32 cellular contexts compared by ENCODE assay signal in the genomic region with DNA sequence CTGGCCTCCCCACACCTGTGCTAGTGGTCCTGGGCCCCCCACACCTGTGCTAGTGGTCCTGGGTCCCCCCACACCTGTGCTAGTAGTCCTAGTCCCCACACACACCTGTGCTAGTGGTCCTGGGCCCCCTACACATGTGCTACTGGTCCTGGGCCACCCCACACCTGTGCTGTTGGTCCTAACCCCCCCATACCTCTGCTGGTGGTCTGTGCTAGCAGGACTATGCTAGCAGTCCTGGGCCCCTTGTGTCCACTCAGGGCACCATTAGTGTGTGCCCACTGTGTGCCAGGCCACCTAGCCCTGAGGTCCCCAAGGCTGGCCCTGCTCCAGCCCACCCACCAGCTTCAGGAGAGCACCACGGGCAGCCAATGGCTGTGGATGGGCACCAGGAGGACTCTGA.
"Had no signal": no experiment of that assay in that cellular context is flagged by ENCODE, and none has a peak within 500 bp of the region (broad histone marks: within the 10 kb centered on the region; RNA-seq: fewer than 3 reads in every experiment).

No MANE protein-coding gene starts in this region.

- H3K27me3 Mint-ChIP-seq: activated B cell treated with CpG ODN at 0.5 μM for 24 hours; activated naive CD4-positive, alpha-beta T cell treated with anti-CD3 and anti-CD28 coated beads, Interleukin-2, amount 10 ng/mL, durations not matched to agents 7 days and 5 days had no signal

- H3K4me3 ChIP-seq: adrenal gland, body of pancreas, esophagus squamous epithelium, gastroesophageal sphincter had no signal

- H3K36me3 Mint-ChIP-seq: activated naive CD4-positive, alpha-beta T cell treated with anti-CD3 and anti-CD28 coated beads, Interleukin-2, amount 10 ng/mL, durations not matched to agents 7 days and 5 days; activated naive CD4-positive, alpha-beta T cell treated with anti-CD3 and anti-CD28 coated beads, Interleukin-2, amount 50 U/mL, for 72 hours had no signal

- H3K27ac ChIP-seq: adrenal gland, body of pancreas, esophagus squamous epithelium, gastroesophageal sphincter, WERI-Rb-1 had no signal

- FAIRE-seq: colon had no signal

- H3K27ac Mint-ChIP-seq: activated B cell treated with CpG ODN at 0.5 μM for 24 hours; activated CD8-positive, alpha-beta T cell treated with anti-CD3 and anti-CD28 coated beads for 36 hours; activated naive CD4-positive, alpha-beta T cell treated with anti-CD3 and anti-CD28 coated beads, Interleukin-2, amount 10 ng/mL, durations not matched to agents 7 days and 5 days; activated naive CD4-positive, alpha-beta T cell treated with anti-CD3 and anti-CD28 coated beads, Interleukin-2, amount 50 U/mL, for 72 hours; activated T-helper 17 cell treated with anti-CD3 and anti-CD28 coated beads, Interleukin-2, amount 50 U/mL, for 72 hours; effector memory CD8-positive, alpha-beta T cell; T-helper 17 cell; T-helper 2 cell treated with Interferon-gamma antibody and Interleukin-4, amounts not matched to agents 5 μg/mL and 100 μg/mL, for 36 hours had no signal

- H3K27me3 ChIP-seq: adrenal gland, body of pancreas had no signal

- H3K36me3 ChIP-seq: adrenal gland, esophagus squamous epithelium, gastroesophageal sphincter, WERI-Rb-1 had no signal

- DNase-seq: activated B cell treated with CpG ODN at 0.5 μM for 24 hours; activated CD4-positive, alpha-beta T cell treated with anti-CD3 and anti-CD28 coated beads for 48 hours; activated CD4-positive, alpha-beta T cell treated with anti-CD3 and anti-CD28 coated beads, Interleukin-2, amount 50 U/mL, for 1 hour; activated CD4-positive, alpha-beta T cell treated with anti-CD3 and anti-CD28 coated beads, Interleukin-2, amount 50 U/mL, for 48 hours; activated CD8-positive, alpha-beta memory T cell treated with anti-CD3 and anti-CD28 coated beads for 24 hours; activated CD8-positive, alpha-beta T cell treated with anti-CD3 and anti-CD28 coated beads for 36 hours; activated gamma-delta T cell; activated naive CD4-positive, alpha-beta T cell; activated naive CD4-positive, alpha-beta T cell treated with anti-CD3 and anti-CD28 coated beads, Interleukin-2, amount 10 ng/mL, durations not matched to agents 7 days and 5 days; activated T-cell treated with anti-CD3 and anti-CD28 coated beads, Interleukin-2, amount 50 U/mL, for 4 hours; adrenal gland; amygdala; aorta; body of pancreas; caudate nucleus; cortex of kidney; dermis blood vessel endothelial cell; effector CD4-positive, alpha-beta T cell; effector memory CD8-positive, alpha-beta T cell; erythroblast; esophagus squamous epithelium; foreskin melanocyte; T-helper 1 cell; T-helper 17 cell; T1000; WERI-Rb-1 had no signal

- H3K4me1 Mint-ChIP-seq: activated B cell treated with CpG ODN at 0.5 μM for 24 hours; activated naive CD4-positive, alpha-beta T cell treated with anti-CD3 and anti-CD28 coated beads, Interleukin-2, amount 10 ng/mL, durations not matched to agents 7 days and 5 days; activated T-helper 17 cell treated with anti-CD3 and anti-CD28 coated beads, Interleukin-2, amount 50 U/mL, for 72 hours; T-helper 17 cell had no signal

- ATAC-seq: activated CD4-positive, CD25-positive, alpha-beta regulatory T cell treated with anti-CD3 and anti-CD28 coated beads, Interleukin-2, amount 50 U/mL, for 24 hours; activated CD8-positive, alpha-beta T cell treated with anti-CD3 and anti-CD28 coated beads for 36 hours; activated naive CD4-positive, alpha-beta T cell treated with anti-CD3 and anti-CD28 coated beads, Interleukin-2, amount 50 U/mL, for 72 hours; activated T-cell treated with anti-CD3 and anti-CD28 coated beads, Interleukin-2, amount 50 U/mL, for 4 hours; activated T-helper 17 cell treated with anti-CD3 and anti-CD28 coated beads, Interleukin-2, amount 50 U/mL, for 72 hours; body of pancreas; effector memory CD8-positive, alpha-beta T cell; gastroesophageal sphincter; T-helper 17 cell had no signal

- H3K9me3 Mint-ChIP-seq: activated B cell treated with CpG ODN at 0.5 μM for 24 hours; activated CD8-positive, alpha-beta T cell treated with anti-CD3 and anti-CD28 coated beads for 36 hours; activated naive CD4-positive, alpha-beta T cell treated with anti-CD3 and anti-CD28 coated beads, Interleukin-2, amount 10 ng/mL, durations not matched to agents 7 days and 5 days; activated naive CD4-positive, alpha-beta T cell treated with anti-CD3 and anti-CD28 coated beads, Interleukin-2, amount 50 U/mL, for 72 hours; activated T-cell treated with anti-CD3 and anti-CD28 coated beads, Interleukin-2, amount 50 U/mL, for 4 hours; activated T-helper 17 cell treated with anti-CD3 and anti-CD28 coated beads, Interleukin-2, amount 50 U/mL, for 72 hours; effector memory CD8-positive, alpha-beta T cell; T-helper 2 cell treated with Interferon-gamma antibody and Interleukin-4, amounts not matched to agents 5 μg/mL and 100 μg/mL, for 36 hours had no signal

- H3K4me1 ChIP-seq: adrenal gland, body of pancreas, esophagus squamous epithelium, gastroesophageal sphincter had no signal

- H3K4me3 Mint-ChIP-seq: activated B cell treated with CpG ODN at 0.5 μM for 24 hours; activated CD8-positive, alpha-beta T cell treated with anti-CD3 and anti-CD28 coated beads for 36 hours; activated naive CD4-positive, alpha-beta T cell treated with anti-CD3 and anti-CD28 coated beads, Interleukin-2, amount 10 ng/mL, durations not matched to agents 7 days and 5 days; activated T-cell treated with anti-CD3 and anti-CD28 coated beads, Interleukin-2, amount 50 U/mL, for 4 hours; activated T-helper 17 cell treated with anti-CD3 and anti-CD28 coated beads, Interleukin-2, amount 50 U/mL, for 72 hours; effector memory CD8-positive, alpha-beta T cell; T-helper 17 cell; T-helper 2 cell treated with Interferon-gamma antibody and Interleukin-4, amounts not matched to agents 5 μg/mL and 100 μg/mL, for 36 hours had no signal

- H3K9me3 ChIP-seq: adrenal gland, body of pancreas, esophagus squamous epithelium, gastroesophageal sphincter had no signal
